8 cellular contexts compared by ENCODE assay signal in the genomic region with DNA sequence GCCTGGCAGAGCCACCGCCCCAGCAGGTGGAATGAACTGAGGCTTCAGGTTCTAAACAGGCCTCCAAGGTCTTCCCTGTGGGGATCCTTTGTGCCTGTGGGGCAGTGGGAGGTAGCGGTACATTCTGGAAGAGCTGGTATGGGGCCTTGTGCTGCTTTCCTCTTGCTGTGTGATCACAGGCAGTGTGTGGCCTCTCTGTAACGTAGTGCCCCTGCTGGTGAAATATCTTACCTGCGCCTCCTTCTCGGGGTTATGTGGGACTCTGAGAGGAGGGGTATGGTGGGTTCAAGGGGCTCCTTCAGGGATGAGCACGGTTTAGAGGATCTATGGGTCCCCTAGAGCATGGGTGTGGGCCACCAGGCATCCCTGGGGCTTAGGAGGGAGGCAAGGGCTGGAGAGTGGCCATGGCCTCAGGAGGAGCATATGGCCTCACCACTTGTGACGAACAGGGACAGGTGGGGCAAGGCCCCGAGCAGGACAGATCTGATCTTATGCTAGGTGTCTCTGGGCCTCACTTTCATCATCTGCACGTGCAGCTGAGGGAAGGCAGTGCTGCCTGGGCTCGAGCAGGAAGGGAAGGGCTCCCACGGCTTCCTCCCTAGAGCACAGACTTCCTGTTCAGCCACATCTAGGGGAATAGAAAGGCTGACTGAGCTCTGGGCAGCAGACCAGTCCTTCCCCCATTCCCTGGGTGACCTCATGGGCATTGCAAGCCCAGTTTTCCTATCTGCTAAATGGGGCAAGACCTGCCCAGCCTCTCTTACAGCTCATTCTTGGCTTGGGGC. TPM values are rescaled to one million over a fixed set of nuclear protein-coding genes. Genes with fewer than 3 reads are reported as not detected.
DNase-seq lines count a peak whose midpoint lies in the region; ATAC-seq, FAIRE-seq and TF ChIP-seq lines count a peak whose summit lies in the region.

No MANE protein-coding gene starts in this region.

- H3K9me2 ChIP-seq in OCI-LY7 (ENCODE audit: insufficient read depth, low read length): no peaks in the 10 kb centered on the region

- H3K27me3 ChIP-seq in sigmoid colon: peaks cover 0 to under 1% (median 0%) of the 10 kb centered on the region in 3 donors

- DNase-seq in GM12892 (ENCODE audit: insufficient read length) (no peak), OCI-LY7 (ENCODE audit: low spot score) (peak; percentile 55), head of caudate nucleus (peak in 26 of 42 donors; percentile 8 to 64 (median 34)), sigmoid colon (peak; percentile 83)
- peak; percentile 35 for DNase-seq in activated effector memory CD4-positive, alpha-beta T cell treated with Interleukin-2 at 50 U/mL for 16 hours

- peak; percentile 73 for TF ChIP-seq CTCF in OCI-LY7 (conservative IDR thresholded peaks at IDR 0.05; ENCODE audit: low read length)
- no peak for TF ChIP-seq CTCF in sigmoid colon (IDR thresholded peaks at IDR 0.05)

- CTCF ChIA-PET in OCI-LY7 (lab: Charles Lee; ENCODE audit: unreplicated experiment): no interaction called here

- H3K9me3 ChIP-seq in OCI-LY7 (ENCODE audit: low read length) (no peaks in the 10 kb centered on the region), sigmoid colon (no peaks in the 10 kb centered on the region)

- no peaks in the 10 kb centered on the region for H3K79me2 ChIP-seq in OCI-LY7 (ENCODE audit: insufficient read depth, low read depth, low read length)

- H3K27ac ChIP-seq in OCI-LY7 (ENCODE audit: low read depth, low read length, poor library complexity, severe bottlenecking): no peak overlapping the region
- H3K27ac ChIP-seq in sigmoid colon: peak overlapping the region; percentile 57 to 79 (median 64)

- TF ChIP-seq POLR2A in GM12892 (IDR thresholded peaks at IDR 0.05; ENCODE audit: low read depth, low read length): no peak
- TF ChIP-seq POLR2A in sigmoid colon (IDR thresholded peaks at IDR 0.05): no peak

- POLR2A ChIA-PET in OCI-LY7 (lab: Charles Lee): interaction anchor here (0.5 kb wide), 1 partner anchor 636 kb away, joined by 4 read pairs; no protein-coding TSS in a partner anchor

- no peaks in the 10 kb centered on the region for H3K36me3 ChIP-seq in OCI-LY7 (ENCODE audit: insufficient read depth, low read length)
- no peaks in the 10 kb centered on the region for H3K36me3 ChIP-seq in sigmoid colon

- H4K20me1 ChIP-seq in OCI-LY7 (ENCODE audit: insufficient read depth, low read length): no peaks in the 10 kb centered on the region

- no peak for ATAC-seq in HG02763 (IDR thresholded peaks at IDR 0.05; ENCODE audit: unreplicated experiment)
- ATAC-seq in GM19397 (IDR thresholded peaks at IDR 0.05; ENCODE audit: unreplicated experiment): no peak
- no peak for ATAC-seq in HG03045 (IDR thresholded peaks at IDR 0.05; ENCODE audit: unreplicated experiment)

- WGBS in sigmoid colon, 2 donors: 61 to 77% methylated on average over 11 of the region's 11 CpGs

- intact Hi-C loops in OCI-LY7 (cut with micrococcal nuclease; ENCODE audit: unreplicated experiment) (no loop called here), head of caudate nucleus (cut with DNase I) (no loop called here), sigmoid colon (cut with DNase I) (no loop called here)

- FAIRE-seq in GM12892 (lab: Jason Lieb, UNC): peak; percentile 84

- no peak for TF ChIP-seq EP300 in sigmoid colon (IDR thresholded peaks at IDR 0.05)

- no peak overlapping the region for H3K4me3 ChIP-seq in OCI-LY7 (ENCODE audit: low read depth, low read length, poor library complexity, severe bottlenecking)
- no peak overlapping the region for H3K4me3 ChIP-seq in sigmoid colon

- peak overlapping the region; percentile 11; the same call in 1 of the 2 replicates for H3K4me2 ChIP-seq in OCI-LY7 (ENCODE audit: low read length)

- BruUV-seq in OCI-LY7 (replicated peaks; lab: Mats Ljungman, UMichigan): no TSS peak

- H3K4me1 ChIP-seq in OCI-LY7 (ENCODE audit: insufficient read depth, low read length, poor library complexity, severe bottlenecking): peaks cover 10% of the 10 kb centered on the region
- peaks cover 0 to 62% (median 50%) of the 10 kb centered on the region in 4 donors for H3K4me1 ChIP-seq in sigmoid colon

- peak overlapping the region; percentile 86 for H2AFZ ChIP-seq in OCI-LY7 (ENCODE audit: low read length)

RNA-seq across cellular contexts. Expression of a gene that starts 1.9 kb away (rescaled TPM):
- polyA plus RNA-seq in GM12892 (2012; ENCODE audit: missing spikeins): not detected
- 0.15 and 0.28 TPM in 2 replicates for total RNA-seq in OCI-LY7 (2014; rRNA removed; shearing (Covaris generic))
- 0.07 TPM in 1 of 2 replicates, not detected in the other for total RNA-seq in OCI-LY7 (2022)
- 10 to 100 TPM in 1 of 4 donors, 1 to 10 TPM in 3; 3.9 to 10.5 (median 4.3) TPM for total RNA-seq in sigmoid colon
- 10 to 100 TPM in 1 of 3 donors, 1 to 10 TPM in 2; 5.4 to 35.0 (median 6.0) TPM for polyA plus RNA-seq in sigmoid colon

RNA-seq across cellular contexts. Expression of a gene that starts 5.8 kb away (rescaled TPM):
- not detected for polyA plus RNA-seq in GM12892 (2012; ENCODE audit: missing spikeins)
- not detected in 2 replicates for total RNA-seq in OCI-LY7 (2014; rRNA removed; shearing (Covaris generic))
- total RNA-seq in OCI-LY7 (2022): not detected in 2 replicates
- 1 to 10 TPM in 2 of 4 donors, under 1 TPM in 1, not detected in 1; 0.81 to 1.8 (median 1.8) TPM for total RNA-seq in sigmoid colon
- polyA plus RNA-seq in sigmoid colon: under 1 TPM in 1 of 3 donors, not detected in 2; 0.63 TPM

RNA-seq across cellular contexts. Expression of a gene that starts 22.3 kb away (rescaled TPM):
- not detected for polyA plus RNA-seq in GM12892 (2012; ENCODE audit: missing spikeins)
- not detected in 2 replicates for total RNA-seq in OCI-LY7 (2014; rRNA removed; shearing (Covaris generic))
- total RNA-seq in OCI-LY7 (2022) (not detected in 2 replicates), sigmoid colon (1 to 10 TPM in 1 of 4 donors, under 1 TPM in 2, not detected in 1; 0.16 to 1.1 (median 0.81) TPM)
- under 1 TPM in 1 of 3 donors, not detected in 2; 0.03 TPM for polyA plus RNA-seq in sigmoid colon
